In the genomic region with DNA sequence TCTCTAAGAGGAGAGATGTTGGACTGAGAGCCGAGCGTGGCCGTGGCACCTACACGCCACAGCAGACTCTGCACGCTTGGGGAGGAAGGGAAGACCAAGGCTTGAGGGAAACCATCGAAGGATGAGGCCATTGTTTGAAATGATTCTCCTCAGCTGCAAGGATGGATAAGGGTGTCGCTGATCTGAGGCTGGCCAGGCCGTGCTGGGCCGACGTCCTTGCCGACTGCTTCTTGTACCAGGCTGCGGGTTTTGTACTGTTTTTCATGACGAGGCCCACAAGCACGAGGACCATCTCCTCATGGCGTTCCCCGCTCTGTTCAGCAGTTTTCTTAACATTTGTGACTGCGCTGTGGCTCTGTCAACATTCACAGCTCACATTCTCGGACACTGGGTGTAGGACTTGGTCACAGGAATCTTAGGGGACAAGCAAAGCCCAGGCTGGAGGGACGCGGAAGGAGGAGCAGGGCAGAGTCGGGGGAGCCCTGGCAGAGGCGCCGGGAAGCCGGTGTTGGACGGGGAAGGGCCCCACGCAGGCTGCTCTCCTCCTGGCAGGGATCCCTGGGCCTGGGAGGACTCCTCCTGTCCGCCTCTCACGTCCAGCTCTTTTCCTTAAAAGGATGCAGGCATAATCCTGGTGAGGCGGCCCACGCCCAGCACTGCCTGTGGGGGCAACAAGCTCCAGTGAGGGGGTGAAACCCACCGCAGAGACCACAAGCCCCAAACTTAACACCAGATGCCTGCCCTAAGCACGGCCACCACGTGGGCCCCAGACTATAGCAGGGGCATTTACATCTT, we compare ENCODE assay signal across 1 cellular context.
TF ChIP-seq lines count a peak whose summit lies in the region.

No MANE protein-coding gene starts in this region.

TF ChIP-seq in WTC11, 78 proteins besides CTCF, POLR2A, EP300 and RAD21 (continued from another document):
- TF ChIP-seq, protein P1, sequence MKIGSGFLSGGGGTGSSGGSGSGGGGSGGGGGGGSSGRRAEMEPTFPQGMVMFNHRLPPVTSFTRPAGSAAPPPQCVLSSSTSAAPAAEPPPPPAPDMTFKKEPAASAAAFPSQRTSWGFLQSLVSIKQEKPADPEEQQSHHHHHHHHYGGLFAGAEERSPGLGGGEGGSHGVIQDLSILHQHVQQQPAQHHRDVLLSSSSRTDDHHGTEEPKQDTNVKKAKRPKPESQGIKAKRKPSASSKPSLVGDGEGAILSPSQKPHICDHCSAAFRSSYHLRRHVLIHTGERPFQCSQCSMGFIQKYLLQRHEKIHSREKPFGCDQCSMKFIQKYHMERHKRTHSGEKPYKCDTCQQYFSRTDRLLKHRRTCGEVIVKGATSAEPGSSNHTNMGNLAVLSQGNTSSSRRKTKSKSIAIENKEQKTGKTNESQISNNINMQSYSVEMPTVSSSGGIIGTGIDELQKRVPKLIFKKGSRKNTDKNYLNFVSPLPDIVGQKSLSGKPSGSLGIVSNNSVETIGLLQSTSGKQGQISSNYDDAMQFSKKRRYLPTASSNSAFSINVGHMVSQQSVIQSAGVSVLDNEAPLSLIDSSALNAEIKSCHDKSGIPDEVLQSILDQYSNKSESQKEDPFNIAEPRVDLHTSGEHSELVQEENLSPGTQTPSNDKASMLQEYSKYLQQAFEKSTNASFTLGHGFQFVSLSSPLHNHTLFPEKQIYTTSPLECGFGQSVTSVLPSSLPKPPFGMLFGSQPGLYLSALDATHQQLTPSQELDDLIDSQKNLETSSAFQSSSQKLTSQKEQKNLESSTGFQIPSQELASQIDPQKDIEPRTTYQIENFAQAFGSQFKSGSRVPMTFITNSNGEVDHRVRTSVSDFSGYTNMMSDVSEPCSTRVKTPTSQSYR (CRISPR knock-in tag; IDR thresholded peaks at IDR 0.05): no peak
- TF ChIP-seq FOXP4 (CRISPR knock-in tag; IDR thresholded peaks at IDR 0.05): no peak
- TF ChIP-seq ZNF219 (CRISPR knock-in tag; IDR thresholded peaks at IDR 0.05; ENCODE audit: borderline replicate concordance): no peak
- no peak for TF ChIP-seq MYBL2 (CRISPR knock-in tag; IDR thresholded peaks at IDR 0.05)
